ENCODE assay signal across 13 cellular contexts in genomic region chr7:149776305-149776704, GRCh38. TPM values are rescaled to one million over a fixed set of nuclear protein-coding genes. Genes with fewer than 3 reads are reported as not detected.
DNase-seq lines count a peak whose midpoint lies in the region; TF ChIP-seq lines count a peak whose summit lies in the region.
"Had no signal": no experiment of that assay in that cellular context is flagged by ENCODE, and none has a peak within 500 bp of the region (broad histone marks: within the 10 kb centered on the region; RNA-seq: fewer than 3 reads in every experiment).

No MANE protein-coding gene starts in this region.

- H3K4me2 ChIP-seq in mesenchymal stem cell (ENCODE audit: low read length, poor library complexity, severe bottlenecking): no peak overlapping the region

- TF ChIP-seq POLR2A in esophagus muscularis mucosa (IDR thresholded peaks at IDR 0.05; ENCODE audit: low read depth): no peak

- peak overlapping the region in 1 of 2 experiments; percentile 22 for H3K18ac ChIP-seq in mesenchymal stem cell (ENCODE audit: low read depth in 1 of 2, low read length in 2 of 2)

- no peak overlapping the region for H3K9ac ChIP-seq in mesenchymal stem cell (ENCODE audit: low read length)

- H3K27me3 ChIP-seq in esophagus muscularis mucosa (no peaks in the 10 kb centered on the region), mesenchymal stem cell (ENCODE audit: control insufficient read depth in 1 of 2, insufficient read depth in 1 of 2, low read length in 2 of 2) (peaks cover 42 to 47% of the 10 kb centered on the region in 2 experiments)

- H2BK15ac ChIP-seq in mesenchymal stem cell (ENCODE audit: low read depth, poor library complexity, severe bottlenecking): peak overlapping the region; percentile 48

- peaks cover 0 to 5% (median 3%) of the 10 kb centered on the region in 3 donors for H3K27me3 Mint-ChIP-seq in CD14-positive monocyte (ENCODE audit: low read depth in 3 of 3)

- H3K27ac ChIP-seq in esophagus muscularis mucosa (replicated peaks in 1 of 4) (peak overlapping the region in 2 of 4 donors; percentile 31 to 45), mesenchymal stem cell (ENCODE audit: low read length, poor library complexity, severe bottlenecking) (no peak overlapping the region)

- no peaks in the 10 kb centered on the region for H3K79me1 ChIP-seq in mesenchymal stem cell (replicated peaks; ENCODE audit: low read length, poor library complexity, severe bottlenecking)

- H3K36me3 ChIP-seq in esophagus muscularis mucosa (no peaks in the 10 kb centered on the region), mesenchymal stem cell (ENCODE audit: control insufficient read depth in 1 of 2, insufficient read depth in 2 of 2, low read depth in 1 of 2, low read length in 2 of 2) (no peaks in the 10 kb centered on the region)

- peak overlapping the region; percentile 34 for H4K91ac ChIP-seq in mesenchymal stem cell (ENCODE audit: low read length)

- H3K4me3 ChIP-seq in esophagus muscularis mucosa: peak overlapping the region in 3 of 4 donors; percentile 13 to 33 (median 17)
- H3K4me3 ChIP-seq in mesenchymal stem cell (ENCODE audit: insufficient read depth in 1 of 2, low read depth in 1 of 2, low read length in 2 of 2): no peak overlapping the region

- H3K4ac ChIP-seq in mesenchymal stem cell (ENCODE audit: low read depth in 1 of 2, low read length in 2 of 2): no peak overlapping the region

- peaks cover 40% of the 10 kb centered on the region for H3K4me1 Mint-ChIP-seq in CD14-positive monocyte

- H3K9me3 Mint-ChIP-seq in CD14-positive monocyte: no peaks in the 10 kb centered on the region
- H3K9me3 Mint-ChIP-seq: activated T-cell treated with anti-CD3 and anti-CD28 coated beads, Interleukin-2, amount 50 U/mL, for 24 hours; CD4-positive, CD25-positive, alpha-beta regulatory T cell had no signal

- intact Hi-C loops in CD14-positive monocyte (cut with micrococcal nuclease): loop anchor here in 1 of 2 donors (10.0 kb wide), 1 partner anchor 282 kb away; the partner anchor contains the start of gene ZNF746
- intact Hi-C loops in esophagus muscularis mucosa (cut with DNase I): no loop called here

- no peak overlapping the region for H2AK5ac ChIP-seq in mesenchymal stem cell (ENCODE audit: low read length, severe bottlenecking)

- H2BK120ac ChIP-seq in mesenchymal stem cell (ENCODE audit: low read depth, low read length): no peak overlapping the region

- peak overlapping the region; percentile 78 to 92 for H3K4me3 Mint-ChIP-seq in CD14-positive monocyte
- H3K4me3 Mint-ChIP-seq: activated T-cell treated with anti-CD3 and anti-CD28 coated beads, Interleukin-2, amount 50 U/mL, for 24 hours had no signal

- 75% methylated on average over 4 of the region's 15 CpGs for WGBS in esophagus muscularis mucosa
- WGBS in mesenchymal stem cell: 67% methylated on average over 11 of the region's 15 CpGs

- no peaks in the 10 kb centered on the region for H3K9me3 ChIP-seq in esophagus muscularis mucosa
- no peaks in the 10 kb centered on the region for H3K9me3 ChIP-seq in mesenchymal stem cell (ENCODE audit: control insufficient read depth, low read length)

- no peak overlapping the region for H3K14ac ChIP-seq in mesenchymal stem cell (ENCODE audit: low read length in 2 of 2)

- TF ChIP-seq EP300 in esophagus muscularis mucosa (IDR thresholded peaks at IDR 0.05): no peak

- H4K8ac ChIP-seq in mesenchymal stem cell (ENCODE audit: low read length): peak overlapping the region; percentile 69

- H3K4me1 ChIP-seq in esophagus muscularis mucosa (peaks cover 17 to 50% (median 48%) of the 10 kb centered on the region in 4 donors), mesenchymal stem cell (ENCODE audit: control insufficient read depth, insufficient read depth, low read depth, low read length) (peaks cover 33% of the 10 kb centered on the region)

- peak overlapping the region in 1 of 2 experiments; percentile 11 for H2BK12ac ChIP-seq in mesenchymal stem cell (ENCODE audit: low read length in 2 of 2)

- TF ChIP-seq CTCF in CD14-positive monocyte (IDR thresholded peaks at IDR 0.05) (no peak), esophagus muscularis mucosa (IDR thresholded peaks at IDR 0.05) (no peak)

- H2AFZ ChIP-seq in mesenchymal stem cell (ENCODE audit: low read depth, low read length): no peak overlapping the region

- no peak overlapping the region for H2BK5ac ChIP-seq in mesenchymal stem cell (ENCODE audit: low read depth, low read length, poor library complexity, severe bottlenecking)

- no peaks in the 10 kb centered on the region for H3K36me3 Mint-ChIP-seq in CD14-positive monocyte
- H3K36me3 Mint-ChIP-seq: CD4-positive, CD25-positive, alpha-beta regulatory T cell had no signal

- H3K23ac ChIP-seq in mesenchymal stem cell (ENCODE audit: low read length in 2 of 2): no peak overlapping the region

- DNase-seq in CD14-positive monocyte (ENCODE audit: low spot score) (peak; percentile 76), esophagus muscularis mucosa (ENCODE audit: extremely low spot score) (no peak), mesenchymal stem cell (no peak), cerebellum (ENCODE audit: low spot score) (no peak), NCI-H1930 (lab: John Stamatoyannopoulos, UW) (no peak), NOMO-1 (lab: John Stamatoyannopoulos, UW; ENCODE audit: unreplicated experiment in 2 of 2) (no peak), DMS153 (lab: John Stamatoyannopoulos, UW) (no peak)
- DNase-seq: activated T-cell treated with anti-CD3 and anti-CD28 coated beads, Interleukin-2, amount 50 U/mL, for 24 hours; CD4-positive, CD25-positive, alpha-beta regulatory T cell; NCI-H510A; stimulated activated CD4-positive, alpha-beta T cell treated with anti-CD3 and anti-CD28 coated beads, Interleukin-2, amount 100 ng/mL, for 48 hours had no signal

- H3K27ac Mint-ChIP-seq in CD14-positive monocyte: peak overlapping the region in 6 of 7 donors; percentile 40 to 86 (median 76)
- H3K27ac Mint-ChIP-seq: activated T-cell treated with anti-CD3 and anti-CD28 coated beads, Interleukin-2, amount 50 U/mL, for 24 hours; CD4-positive, CD25-positive, alpha-beta regulatory T cell had no signal

TF ChIP-seq in PFSK-1, 5 proteins besides CTCF, POLR2A, EP300 and RAD21:
- TF ChIP-seq SIN3A (IDR thresholded peaks at IDR 0.05; ENCODE audit: borderline replicate concordance, insufficient read depth, low read length) (no peak), TAF1 (IDR thresholded peaks at IDR 0.05; ENCODE audit: borderline replicate concordance, insufficient read depth, low read length) (no peak), FOXP2 (optimal IDR thresholded peaks at IDR 0.05; ENCODE audit: borderline replicate concordance, extremely low read depth, extremely low read length, insufficient read depth) (peak; percentile 45), POLR2AphosphoS5 (IDR thresholded peaks at IDR 0.05; ENCODE audit: low read depth, low read length) (no peak)
- TF ChIP-seq, protein P1, sequence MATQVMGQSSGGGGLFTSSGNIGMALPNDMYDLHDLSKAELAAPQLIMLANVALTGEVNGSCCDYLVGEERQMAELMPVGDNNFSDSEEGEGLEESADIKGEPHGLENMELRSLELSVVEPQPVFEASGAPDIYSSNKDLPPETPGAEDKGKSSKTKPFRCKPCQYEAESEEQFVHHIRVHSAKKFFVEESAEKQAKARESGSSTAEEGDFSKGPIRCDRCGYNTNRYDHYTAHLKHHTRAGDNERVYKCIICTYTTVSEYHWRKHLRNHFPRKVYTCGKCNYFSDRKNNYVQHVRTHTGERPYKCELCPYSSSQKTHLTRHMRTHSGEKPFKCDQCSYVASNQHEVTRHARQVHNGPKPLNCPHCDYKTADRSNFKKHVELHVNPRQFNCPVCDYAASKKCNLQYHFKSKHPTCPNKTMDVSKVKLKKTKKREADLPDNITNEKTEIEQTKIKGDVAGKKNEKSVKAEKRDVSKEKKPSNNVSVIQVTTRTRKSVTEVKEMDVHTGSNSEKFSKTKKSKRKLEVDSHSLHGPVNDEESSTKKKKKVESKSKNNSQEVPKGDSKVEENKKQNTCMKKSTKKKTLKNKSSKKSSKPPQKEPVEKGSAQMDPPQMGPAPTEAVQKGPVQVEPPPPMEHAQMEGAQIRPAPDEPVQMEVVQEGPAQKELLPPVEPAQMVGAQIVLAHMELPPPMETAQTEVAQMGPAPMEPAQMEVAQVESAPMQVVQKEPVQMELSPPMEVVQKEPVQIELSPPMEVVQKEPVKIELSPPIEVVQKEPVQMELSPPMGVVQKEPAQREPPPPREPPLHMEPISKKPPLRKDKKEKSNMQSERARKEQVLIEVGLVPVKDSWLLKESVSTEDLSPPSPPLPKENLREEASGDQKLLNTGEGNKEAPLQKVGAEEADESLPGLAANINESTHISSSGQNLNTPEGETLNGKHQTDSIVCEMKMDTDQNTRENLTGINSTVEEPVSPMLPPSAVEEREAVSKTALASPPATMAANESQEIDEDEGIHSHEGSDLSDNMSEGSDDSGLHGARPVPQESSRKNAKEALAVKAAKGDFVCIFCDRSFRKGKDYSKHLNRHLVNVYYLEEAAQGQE (IDR thresholded peaks at IDR 0.05; ENCODE audit: insufficient read depth in 1 of 2, low read depth in 2 of 2, low read length in 2 of 2): peak in 1 of 2 experiments; percentile 58; a peak in 1 of 4 replicates

RNA-seq across cellular contexts. Expression of gene ZNF467, which starts 2.9 kb away (rescaled TPM):
- 10 to 100 TPM; 43.4 to 52.8 TPM for polyA plus RNA-seq in CD14-positive monocyte
- 11.8 TPM for polyA plus RNA-seq in PFSK-1 (2012; ENCODE audit: insufficient read length, low read depth)
- total RNA-seq in esophagus muscularis mucosa (10 to 100 TPM; 10.3 to 12.4 (median 11.0) TPM), cerebellum (3.2 TPM)
- polyA plus RNA-seq in mesenchymal stem cell (2013, experiment 1 of 2): 14.4 TPM
- polyA plus RNA-seq in mesenchymal stem cell (2013, experiment 2 of 2): 14.5 TPM
- total RNA-seq: T-helper 2 cell treated with Interferon-gamma antibody and Interleukin-4, amounts not matched to agents 100 ng/mL and 5 ng/mL, for 36 hours had no signal

Comparison
In these comparisons a context has a peak if more than half of its experiments do, and no peak if none do; other contexts are left out.
1. H3K4me3 ChIP-seq: peak in esophagus muscularis mucosa (3 of 4); none in mesenchymal stem cell (0 of 2).